18 cellular contexts compared by ENCODE assay signal in genomic region chr10:31508882-31509281, GRCh38.
DNase-seq lines count a peak whose midpoint lies in the region; ATAC-seq and TF ChIP-seq lines count a peak whose summit lies in the region.
"Had no signal": no experiment of that assay in that cellular context is flagged by ENCODE, and none has a peak within 500 bp of the region (broad histone marks: within the 10 kb centered on the region; RNA-seq: fewer than 3 reads in every experiment).

No MANE protein-coding gene starts in this region.

- in situ Hi-C loops in GM13976 (cut with MboI; ENCODE audit: low sequenced_read_pairs, unreplicated experiment): no loop called here

- H3K4me3 ChIP-seq in choroid plexus epithelial cell (ENCODE audit: low read depth, low read length): no peak overlapping the region
- H3K4me3 ChIP-seq: MG63, Peyer's patch had no signal

- ATAC-seq in GM19463 (IDR thresholded peaks at IDR 0.05; ENCODE audit: unreplicated experiment): no peak
- ATAC-seq in HG03175 (IDR thresholded peaks at IDR 0.05; ENCODE audit: unreplicated experiment): no peak

- DNase-seq in EL (peak; percentile 56), RPMI7951 (ENCODE audit: low read depth) (peak; percentile 79), choroid plexus epithelial cell (ENCODE audit: low read depth) (peak; percentile 24), non-pigmented ciliary epithelial cell (ENCODE audit: low read depth) (peak; percentile 38), DMS114 treated with DMSO at 0.1 percent for 48 hours (lab: John Stamatoyannopoulos, UW; ENCODE audit: unreplicated experiment) (no peak), GM13976 (ENCODE audit: low spot score) (no peak)
- DNase-seq: Calu3; CD4-positive, alpha-beta T cell; DMS79 treated with DMSO at 0.1 percent for 48 hours; NCI-H1105; NCI-H187 treated with DMSO at 0.1 percent for 48 hours; NCI-H446 treated with DMSO at 0.1 percent for 48 hours; NCI-H774; Peyer's patch; SHP77 had no signal

- TF ChIP-seq CTCF in choroid plexus epithelial cell (conservative IDR thresholded peaks at IDR 0.05; ENCODE audit: low read depth, low read length): no peak
- TF ChIP-seq CTCF in GM13976 (IDR thresholded peaks at IDR 0.05; ENCODE audit: borderline replicate concordance, control extremely low read depth, extremely low read depth, insufficient read depth, missing control alignments): no peak

Comparison
In these comparisons a context has a peak if more than half of its experiments do, and no peak if none do; other contexts are left out.
1. DNase-seq: peak in EL (single experiment), RPMI7951 (single experiment), choroid plexus epithelial cell (single experiment) and non-pigmented ciliary epithelial cell (single experiment); none in DMS114 treated with DMSO at 0.1 percent for 48 hours (single experiment) and GM13976 (single experiment).